ENCODE assay signal across 1 cellular context in genomic region chr12:105852958-105853357, GRCh38.
TF ChIP-seq lines count a peak whose summit lies in the region.

No MANE protein-coding gene starts in this region.

TF ChIP-seq in WTC11, 78 proteins besides CTCF, POLR2A, EP300 and RAD21 (continued from another document):
- no peak for TF ChIP-seq FOXJ3 (CRISPR knock-in tag; IDR thresholded peaks at IDR 0.05; ENCODE audit: borderline replicate concordance)
- TF ChIP-seq MYBL2 (CRISPR knock-in tag; IDR thresholded peaks at IDR 0.05): no peak
- TF ChIP-seq, protein P1, sequence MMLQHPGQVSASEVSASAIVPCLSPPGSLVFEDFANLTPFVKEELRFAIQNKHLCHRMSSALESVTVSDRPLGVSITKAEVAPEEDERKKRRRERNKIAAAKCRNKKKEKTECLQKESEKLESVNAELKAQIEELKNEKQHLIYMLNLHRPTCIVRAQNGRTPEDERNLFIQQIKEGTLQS (CRISPR knock-in tag; conservative IDR thresholded peaks at IDR 0.05): no peak
- TF ChIP-seq USF2 (CRISPR knock-in tag; IDR thresholded peaks at IDR 0.05): no peak
- TF ChIP-seq TP53 (CRISPR knock-in tag; IDR thresholded peaks at IDR 0.05): no peak
- TF ChIP-seq SP1 (CRISPR knock-in tag; conservative IDR thresholded peaks at IDR 0.05): no peak
- no peak for TF ChIP-seq TCF7 (CRISPR knock-in tag; IDR thresholded peaks at IDR 0.05; ENCODE audit: low read depth)
- TF ChIP-seq NR1H2 (CRISPR knock-in tag; IDR thresholded peaks at IDR 0.05): no peak
TF ChIP-seq in WTC11: peak in this region for 0.
